8 cellular contexts compared by ENCODE assay signal in the genomic region with DNA sequence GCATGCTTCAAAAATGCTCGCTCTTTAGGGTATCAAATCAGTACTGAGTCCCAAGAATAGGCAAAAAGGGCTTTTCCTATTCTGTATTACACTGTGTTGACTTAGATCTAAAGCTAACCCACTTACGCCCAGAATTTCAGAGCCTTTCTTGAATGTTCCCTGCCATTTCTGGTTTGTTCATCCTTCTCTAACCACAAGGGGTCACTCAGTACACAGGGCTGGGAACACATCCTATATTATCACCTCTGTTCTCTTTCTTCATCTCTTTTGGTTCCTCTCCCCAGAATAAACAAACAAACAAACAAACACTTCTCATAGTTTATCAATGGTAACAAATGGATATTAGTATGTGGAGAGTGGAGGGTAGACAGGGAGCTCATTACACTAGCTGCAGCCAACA. TPM values are rescaled to one million over a fixed set of nuclear protein-coding genes. Genes with fewer than 3 reads are reported as not detected.
DNase-seq lines count a peak whose midpoint lies in the region; ATAC-seq and TF ChIP-seq lines count a peak whose summit lies in the region.

No MANE protein-coding gene starts in this region.

- no peak overlapping the region for H3K4me3 ChIP-seq in cardiac muscle cell

- H3K9me3 ChIP-seq in cardiac muscle cell (ENCODE audit: low read depth), result no peaks in the 10 kb centered on the region

- peak; percentile 47 to 55 for DNase-seq in cardiac muscle cell (ENCODE audit: low read depth in 1 of 2, low spot score in 1 of 2)
- DNase-seq in cardiac septum (ENCODE audit: low spot score), result no peak
- DNase-seq in NCI-H2029 (lab: John Stamatoyannopoulos, UW), result peak; percentile 15
- peak; percentile 1 for DNase-seq in central memory CD4-positive, alpha-beta T cell
- peak; percentile 5 for DNase-seq in middle frontal gyrus (ENCODE audit: extremely low spot score, low spot score)
- DNase-seq in stimulated activated CD4-positive, alpha-beta T cell treated with anti-CD3 and anti-CD28 coated beads, Interleukin-4, amount 100 ng/mL, for 4 hours, result no peak
- no peak for DNase-seq in NCI-H524 treated with DMSO at 0.1 percent for 48 hours (lab: John Stamatoyannopoulos, UW)

- H3K27me3 ChIP-seq in cardiac muscle cell, result no peaks in the 10 kb centered on the region

- intact Hi-C loops in cardiac septum (cut with DNase I), result loop anchor here (10.0 kb wide), 1 partner anchor 869 kb away; no protein-coding TSS in a partner anchor

- no peak for ATAC-seq in HG03097 (IDR thresholded peaks at IDR 0.05; ENCODE audit: low FRiP score, unreplicated experiment)

- no peak overlapping the region for H3K27ac ChIP-seq in cardiac muscle cell

- TF ChIP-seq CTCF in cardiac muscle cell (IDR thresholded peaks at IDR 0.05; ENCODE audit: low read depth, low read length), result peak; percentile 59

- H3K36me3 ChIP-seq in cardiac muscle cell, result no peaks in the 10 kb centered on the region

- no peaks in the 10 kb centered on the region for H3K4me1 ChIP-seq in cardiac muscle cell (ENCODE audit: low read depth)

RNA-seq across cellular contexts. Expression of a gene that starts 25.5 kb away (rescaled TPM):
- total RNA-seq in cardiac muscle cell, result 6.3 and 13.0 TPM in 2 replicates
- 6.9 and 7.0 TPM in 2 replicates for polyA plus RNA-seq in cardiac muscle cell
- total RNA-seq in cardiac septum, result 3.6 TPM

Comparison
In these comparisons a context has a peak if more than half of its experiments do, and no peak if none do; other contexts are left out.
1. DNase-seq: peak in cardiac muscle cell (2 of 2), NCI-H2029 (single experiment), central memory CD4-positive, alpha-beta T cell (single experiment) and middle frontal gyrus (single experiment); none in cardiac septum (single experiment), stimulated activated CD4-positive, alpha-beta T cell treated with anti-CD3 and anti-CD28 coated beads, Interleukin-4, amount 100 ng/mL, for 4 hours (0 of 2) and NCI-H524 treated with DMSO at 0.1 percent for 48 hours (single experiment).